20 cellular contexts compared by ENCODE assay signal in genomic region chr17:10117085-10117484, GRCh38.
A peak's percentile ranks its signal among the peaks of the same experiment; 100 is the strongest.
DNase-seq lines count a peak whose midpoint lies in the region; ATAC-seq, FAIRE-seq and TF ChIP-seq lines count a peak whose summit lies in the region.
"Had no signal": no experiment of that assay in that cellular context is flagged by ENCODE, and none has a peak within 500 bp of the region (broad histone marks: within the 10 kb centered on the region; RNA-seq: fewer than 3 reads in every experiment).

No MANE protein-coding gene starts in this region.

- H3K56ac ChIP-seq in H1 (replicated peaks; ENCODE audit: insufficient read length, low read depth, low read length), result no peak overlapping the region

- H3K4me3 ChIP-seq in BLaER1 (peak overlapping the region; percentile 49), HL-60 (replicated peaks; ENCODE audit: insufficient read depth, low read length) (no peak overlapping the region), H1 (ENCODE audit: extremely low read depth in 1 of 4, insufficient read depth in 2 of 4, low read depth in 3 of 4, low read length in 4 of 4) (no peak overlapping the region), trophoblast cell (ENCODE audit: low read depth, low read length) (no peak overlapping the region), right lobe of liver (no peak overlapping the region)
- H3K4me3 ChIP-seq: left lung, prostate gland had no signal

- peak overlapping the region; percentile 64; the same call in 1 of the 2 replicates for H2BK20ac ChIP-seq in H1 (ENCODE audit: low read length)

- H3K79me2 ChIP-seq in H1 (ENCODE audit: control insufficient read depth in 1 of 2, insufficient read depth in 2 of 2, low read length in 2 of 2) (no peaks in the 10 kb centered on the region), trophoblast cell (ENCODE audit: control insufficient read depth, insufficient read depth, low read length, poor library complexity) (no peaks in the 10 kb centered on the region)

- H3K27ac ChIP-seq in BLaER1 (peak overlapping the region; percentile 98), HL-60 (replicated peaks) (peak overlapping the region; percentile 48), H1 (ENCODE audit: low read depth, low read length) (no peak overlapping the region), trophoblast cell (ENCODE audit: low read depth, low read length) (peak overlapping the region; percentile 74), right lobe of liver (no peak overlapping the region)
- H3K27ac ChIP-seq: foreskin keratinocyte, prostate gland had no signal

- no peak overlapping the region for H4K12ac ChIP-seq in trophoblast cell (ENCODE audit: low read depth, low read length)

- no peak overlapping the region for H2AFZ ChIP-seq in H1 (ENCODE audit: low read length)
- H2AFZ ChIP-seq in trophoblast cell (ENCODE audit: insufficient read depth, low read length, poor library complexity), result no peak overlapping the region

- H3K27me3 ChIP-seq in BLaER1 (no peaks in the 10 kb centered on the region), HL-60 (ENCODE audit: insufficient read depth, poor library complexity, severe bottlenecking) (no peaks in the 10 kb centered on the region), H1 (replicated peaks in 1 of 4; ENCODE audit: control insufficient read depth in 3 of 4, extremely low read depth in 1 of 4, insufficient read depth in 3 of 4, low read length in 3 of 4) (no peaks in the 10 kb centered on the region), trophoblast cell (ENCODE audit: insufficient read depth, low read length) (no peaks in the 10 kb centered on the region), right lobe of liver (no peaks in the 10 kb centered on the region)
- H3K27me3 ChIP-seq: foreskin keratinocyte had no signal

- H4K20me1 ChIP-seq in BLaER1 (no peaks in the 10 kb centered on the region), H1 (replicated peaks in 1 of 2; ENCODE audit: control insufficient read depth in 1 of 2, insufficient read depth in 2 of 2, low read length in 2 of 2) (no peaks in the 10 kb centered on the region)

- no peak overlapping the region for H2BK120ac ChIP-seq in H1 (replicated peaks; ENCODE audit: low read depth, low read length)
- peak overlapping the region; percentile 29 for H2BK120ac ChIP-seq in trophoblast cell (ENCODE audit: insufficient read depth, low read length, poor library complexity)

- H3K4me2 ChIP-seq in BLaER1 (peak overlapping the region; percentile 95), H1 (ENCODE audit: insufficient read depth in 1 of 2, low read depth in 2 of 2, low read length in 2 of 2) (no peak overlapping the region), trophoblast cell (ENCODE audit: low read length) (peak overlapping the region; percentile 49)

- peak overlapping the region; percentile 52; the same call in 1 of the 2 replicates for H2BK5ac ChIP-seq in H1 (ENCODE audit: low read depth, low read length)
- peak overlapping the region; percentile 70 for H2BK5ac ChIP-seq in trophoblast cell (ENCODE audit: low read depth, low read length, poor library complexity)

- TF ChIP-seq RAD21 in H1 (IDR thresholded peaks at IDR 0.05 in 1 of 2, conservative IDR thresholded peaks at IDR 0.05 in 1 of 2; ENCODE audit: low read depth in 2 of 2, low read length in 2 of 2), result no peak

- TF ChIP-seq CTCF in HL-60 (IDR thresholded peaks at IDR 0.05; ENCODE audit: insufficient read depth, low read length) (no peak), H1 (IDR thresholded peaks at IDR 0.05; ENCODE audit: control extremely low read depth in 1 of 3, insufficient read depth in 1 of 3, low read depth in 1 of 3, low read length in 3 of 3) (no peak), right lobe of liver (IDR thresholded peaks at IDR 0.05) (no peak)

- no peak for TF ChIP-seq EP300 in H1 (IDR thresholded peaks at IDR 0.05; ENCODE audit: borderline replicate concordance in 1 of 2, low read depth in 2 of 2, low read length in 2 of 2)

- H3K36me3 Mint-ChIP-seq in T-helper 2 cell treated with Interferon-gamma antibody and Interleukin-4, amounts not matched to agents 5 μg/mL and 100 μg/mL, for 36 hours (ENCODE audit: low read depth), result no peaks in the 10 kb centered on the region
- H3K36me3 Mint-ChIP-seq: stimulated activated memory B cell treated with anti-CD40 and anti-IgM and Interleukin-4, amounts not matched to agents 10 μg/mL and 1 μg/mL and 100 μg/mL, for 72 hours had no signal

- CTCF ChIA-PET in H1 (lab: Charles Lee; ENCODE audit: partially characterized antibody), result interaction anchor here (0.6 to 1.8 kb wide), 2 partner anchors 18 to 110 kb away, joined by 3 to 5 read pairs; no protein-coding TSS in a partner anchor

- H4K91ac ChIP-seq in H1 (replicated peaks; ENCODE audit: insufficient read length, low read length), result no peak overlapping the region
- H4K91ac ChIP-seq in trophoblast cell (ENCODE audit: low read depth, low read length), result peak overlapping the region; percentile 58

- H3K18ac ChIP-seq in H1 (ENCODE audit: extremely low read depth, low read length) (peak overlapping the region; percentile 53; the same call in 1 of the 2 replicates), trophoblast cell (ENCODE audit: low read length) (peak overlapping the region; percentile 48)

- no peak overlapping the region for H4K5ac ChIP-seq in H1 (ENCODE audit: insufficient read length, low read depth, low read length)

- H3K4me1 Mint-ChIP-seq in T-helper 2 cell treated with Interferon-gamma antibody and Interleukin-4, amounts not matched to agents 5 μg/mL and 100 μg/mL, for 36 hours (ENCODE audit: low read depth), result peaks cover 35% of the 10 kb centered on the region

- H3K9me3 ChIP-seq in BLaER1 (no peaks in the 10 kb centered on the region), H1 (ENCODE audit: insufficient read depth in 2 of 2, low read depth in 1 of 2, low read length in 1 of 2) (no peaks in the 10 kb centered on the region), trophoblast cell (ENCODE audit: insufficient read depth, low read depth, low read length) (no peaks in the 10 kb centered on the region), right lobe of liver (no peaks in the 10 kb centered on the region)
- H3K9me3 ChIP-seq: left lung, prostate gland had no signal

- intact Hi-C loops in right lobe of liver (cut with DNase I), result no loop called here

- no peak overlapping the region for H3K23ac ChIP-seq in H1 (ENCODE audit: insufficient read length)
- H3K23ac ChIP-seq in trophoblast cell (ENCODE audit: low read length), result no peak overlapping the region

- TF ChIP-seq POLR2A in H1 (IDR thresholded peaks at IDR 0.05; ENCODE audit: control extremely low read depth in 1 of 2, low read depth in 2 of 2, low read length in 2 of 2), result no peak
- no peak for TF ChIP-seq POLR2A in right lobe of liver (IDR thresholded peaks at IDR 0.05)

- H3K36me3 ChIP-seq in BLaER1, result no peaks in the 10 kb centered on the region
- no peaks in the 10 kb centered on the region for H3K36me3 ChIP-seq in H1 (ENCODE audit: control insufficient read depth in 2 of 4, insufficient read depth in 4 of 4, low read length in 3 of 4)
- no peaks in the 10 kb centered on the region for H3K36me3 ChIP-seq in trophoblast cell (ENCODE audit: control insufficient read depth in 1 of 2, insufficient read depth in 2 of 2, low read length in 2 of 2)
- no peaks in the 10 kb centered on the region for H3K36me3 ChIP-seq in right lobe of liver
- H3K36me3 ChIP-seq: left lung, prostate gland had no signal

- WGBS in H1 (ENCODE audit: extremely low coverage in 1 of 2, insufficient coverage in 1 of 2, insufficient read length in 1 of 2, insufficient replicate concordance in 2 of 2, low coverage in 1 of 2, low lambda C conversion rate in 2 of 2, missing lambda C conversion rate in 1 of 2), 2 experiments, result 100% methylated on average over 4 of the region's 4 CpGs; no CpG with 5 or more reads in 1 of the 2 experiments
- no CpG with 5 or more reads among the region's 4 CpGs for WGBS in trophoblast cell (ENCODE audit: extremely low coverage, insufficient coverage, insufficient read length)
- 41% methylated on average over 3 of the region's 4 CpGs for WGBS in right lobe of liver (ENCODE audit: insufficient coverage, low coverage, low lambda C conversion rate, missing lambda C conversion rate)

- peak overlapping the region; percentile 83 for H3K9ac ChIP-seq in BLaER1
- H3K9ac ChIP-seq in H1 (replicated peaks in 1 of 4; ENCODE audit: extremely low read depth in 1 of 4, low read depth in 3 of 4, low read length in 3 of 4), result no peak overlapping the region
- H3K9ac ChIP-seq in trophoblast cell (ENCODE audit: low read length), result no peak overlapping the region

- no peak overlapping the region for H3K27ac Mint-ChIP-seq in T-helper 2 cell treated with Interferon-gamma antibody and Interleukin-4, amounts not matched to agents 5 μg/mL and 100 μg/mL, for 36 hours
- H3K27ac Mint-ChIP-seq: stimulated activated memory B cell treated with anti-CD40 and anti-IgM and Interleukin-4, amounts not matched to agents 10 μg/mL and 1 μg/mL and 100 μg/mL, for 72 hours had no signal

- H3K14ac ChIP-seq in H1 (ENCODE audit: insufficient read length), result no peak overlapping the region
- H3K14ac ChIP-seq in trophoblast cell (ENCODE audit: low read length), result peak overlapping the region; percentile 12

- peak overlapping the region; percentile 71 for H2BK12ac ChIP-seq in H1 (ENCODE audit: low read depth, low read length)
- peak overlapping the region; percentile 44 for H2BK12ac ChIP-seq in trophoblast cell (ENCODE audit: low read length)

- H2BK15ac ChIP-seq in H1 (ENCODE audit: low read length), result 0 out of 2 replicates have a peak overlapping the region, but pooled peaks have one; percentile 63

- H3K4me1 ChIP-seq in BLaER1 (peaks cover 96% of the 10 kb centered on the region), H1 (replicated peaks in 1 of 4; ENCODE audit: control insufficient read depth in 3 of 4, insufficient read depth in 4 of 4, low read length in 3 of 4) (peaks cover 2 to 30% (median 16%) of the 10 kb centered on the region in 4 experiments), trophoblast cell (ENCODE audit: control insufficient read depth in 1 of 2, insufficient read depth in 2 of 2, low read length in 2 of 2) (peaks cover 51 to 59% of the 10 kb centered on the region in 2 experiments), right lobe of liver (no peaks in the 10 kb centered on the region)
- H3K4me1 ChIP-seq: prostate gland had no signal

- H2AK5ac ChIP-seq in H1 (ENCODE audit: low read depth, low read length), result no peak overlapping the region
- H2AK5ac ChIP-seq in trophoblast cell (ENCODE audit: low read length), result peak overlapping the region; percentile 54

- DNase-seq in HL-60 (ENCODE audit: low read depth in 1 of 2, low spot score in 1 of 2) (no peak), H1 (ENCODE audit: low read depth in 1 of 2, low spot score in 2 of 2) (no peak), trophoblast cell (no peak), right lobe of liver (no peak), H4 (ENCODE audit: low spot score) (no peak)
- DNase-seq in T-helper 2 cell treated with Interferon-gamma antibody and Interleukin-4, amounts not matched to agents 5 μg/mL and 100 μg/mL, for 36 hours (ENCODE audit: low spot score), result no peak
- DNase-seq: activated CD4-positive, CD25-positive, alpha-beta regulatory T cell; activated effector memory CD4-positive, alpha-beta T cell treated with Interleukin-2 at 50 U/mL for 16 hours; COR-L47; foreskin keratinocyte; MM.1S; NCI-H187; NCI-H226; stimulated activated CD4-positive, alpha-beta T cell treated with anti-CD3 and anti-CD28 coated beads, Interleukin-12 subunit alpha, Interleukin-12 subunit beta, amount 100 ng/mL, for 4 hours had no signal

- H3K79me1 ChIP-seq in H1 (ENCODE audit: low read depth, low read length), result no peaks in the 10 kb centered on the region
- H3K79me1 ChIP-seq in trophoblast cell (ENCODE audit: low read length), result peaks cover 21% of the 10 kb centered on the region

- POLR2A ChIA-PET in H1 (lab: Charles Lee; ENCODE audit: partially characterized antibody), result interaction anchor here (1.2 kb wide), 1 partner anchor 28 kb away, joined by 3 read pairs; no protein-coding TSS in a partner anchor

- no peak for FAIRE-seq in H1 (lab: Jason Lieb, UNC)
- FAIRE-seq: urothelium cell line had no signal

- H3K4me3 Mint-ChIP-seq in T-helper 2 cell treated with Interferon-gamma antibody and Interleukin-4, amounts not matched to agents 5 μg/mL and 100 μg/mL, for 36 hours, result no peak overlapping the region
- H3K4me3 Mint-ChIP-seq: stimulated activated memory B cell treated with anti-CD40 and anti-IgM and Interleukin-4, amounts not matched to agents 10 μg/mL and 1 μg/mL and 100 μg/mL, for 72 hours had no signal

- ATAC-seq in right lobe of liver, result no peak
- ATAC-seq in HG03469 (IDR thresholded peaks at IDR 0.05; ENCODE audit: unreplicated experiment), result no peak
- ATAC-seq: foreskin keratinocyte; left lung; stimulated activated memory B cell treated with anti-CD40 and anti-IgM and Interleukin-4, amounts not matched to agents 10 μg/mL and 1 μg/mL and 100 μg/mL, for 72 hours had no signal

- peaks cover 7% of the 10 kb centered on the region for H3K27me3 Mint-ChIP-seq in T-helper 2 cell treated with Interferon-gamma antibody and Interleukin-4, amounts not matched to agents 5 μg/mL and 100 μg/mL, for 36 hours (ENCODE audit: low read depth)

- H3K9me3 Mint-ChIP-seq in T-helper 2 cell treated with Interferon-gamma antibody and Interleukin-4, amounts not matched to agents 5 μg/mL and 100 μg/mL, for 36 hours, result no peaks in the 10 kb centered on the region

- no peak overlapping the region for H3K4ac ChIP-seq in H1 (replicated peaks; ENCODE audit: insufficient read length, low read depth, low read length)
- peak overlapping the region; percentile 13 for H3K4ac ChIP-seq in trophoblast cell (ENCODE audit: low read depth, low read length)

- no peaks in the 10 kb centered on the region for H3K23me2 ChIP-seq in H1 (ENCODE audit: low read depth, low read length)

- peak overlapping the region; percentile 22; the same call in 1 of the 2 replicates for H4K8ac ChIP-seq in H1 (ENCODE audit: extremely low read depth, insufficient read depth, low read length)
- no peak overlapping the region for H4K8ac ChIP-seq in trophoblast cell (ENCODE audit: low read depth, low read length)

Comparison
In these comparisons a context has a peak if more than half of its experiments do, and no peak if none do; other contexts are left out.
1. H3K27ac ChIP-seq: peak in BLaER1 (single experiment), HL-60 (single experiment) and trophoblast cell (single experiment); none in H1 (single experiment) and right lobe of liver (0 of 3).
2. H3K4me2 ChIP-seq: peak in BLaER1 (single experiment) and trophoblast cell (single experiment); none in H1 (0 of 2).